Comparison of ENCODE assay signal across 14 cellular contexts in the genomic region with DNA sequence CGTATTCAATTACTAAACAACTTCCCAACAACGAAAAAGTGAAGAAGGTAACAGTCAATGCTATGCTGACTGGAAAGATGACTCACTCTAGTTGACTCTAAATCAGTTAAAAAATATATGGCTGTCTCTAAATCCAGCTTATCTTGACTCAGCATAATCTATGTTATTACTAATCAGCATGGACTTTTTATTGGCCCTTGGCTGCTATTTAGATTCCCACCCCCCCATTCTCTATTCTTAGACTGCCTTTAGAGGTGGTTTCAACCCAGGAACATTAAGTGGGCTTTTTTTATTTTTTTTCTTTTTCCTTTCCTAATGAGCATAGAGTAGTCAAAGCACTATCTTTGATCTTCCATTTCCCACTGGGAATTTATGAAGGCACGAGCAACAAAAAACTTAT. TPM values are rescaled to one million over a fixed set of nuclear protein-coding genes. Genes with fewer than 3 reads are reported as not detected.
DNase-seq lines count a peak whose midpoint lies in the region; ATAC-seq and TF ChIP-seq lines count a peak whose summit lies in the region.
"Had no signal": no experiment of that assay in that cellular context is flagged by ENCODE, and none has a peak within 500 bp of the region (broad histone marks: within the 10 kb centered on the region; RNA-seq: fewer than 3 reads in every experiment).

No MANE protein-coding gene starts in this region.

- POLR2A ChIA-PET in activated CD4-positive, alpha-beta T cell treated with anti-CD3 and anti-CD28 coated beads for 36 hours (lab: Charles Lee) = no interaction called here

- peaks cover 37% of the 10 kb centered on the region for H3K27me3 Mint-ChIP-seq in activated CD4-positive, alpha-beta T cell treated with anti-CD3 and anti-CD28 coated beads for 36 hours
- H3K27me3 Mint-ChIP-seq in type B pancreatic cell = peaks cover 41% of the 10 kb centered on the region

- DNase-seq in activated CD4-positive, alpha-beta T cell treated with anti-CD3 and anti-CD28 coated beads for 36 hours = no peak
- DNase-seq in activated CD4-positive, alpha-beta T cell treated with anti-CD3 and anti-CD28 coated beads, Interleukin-2, amount 50 U/mL, for 1 hour = no peak
- DNase-seq in fibroblast of pulmonary artery (ENCODE audit: low read depth) = peak; percentile 56
- no peak for DNase-seq in type B pancreatic cell (ENCODE audit: extremely low spot score, unreplicated experiment)
- DNase-seq in foreskin melanocyte = no peak
- DNase-seq in stimulated activated CD4-positive, alpha-beta T cell treated with anti-CD3 and anti-CD28 coated beads, Interleukin-2, amount 100 ng/mL, for 24 hours = no peak
- DNase-seq: AML-193, aorta, esophagus squamous epithelium, NCI-H1105 treated with DMSO at 0.1 percent for 48 hours, NCI-H526 had no signal

- no peak overlapping the region for H3K4me3 Mint-ChIP-seq in activated CD4-positive, alpha-beta T cell treated with anti-CD3 and anti-CD28 coated beads for 36 hours
- H3K4me3 Mint-ChIP-seq in type B pancreatic cell = peak overlapping the region; percentile 39

- no peaks in the 10 kb centered on the region for H3K9me3 Mint-ChIP-seq in activated CD4-positive, alpha-beta T cell treated with anti-CD3 and anti-CD28 coated beads for 36 hours (ENCODE audit: low read depth)
- H3K9me3 Mint-ChIP-seq in type B pancreatic cell = no peaks in the 10 kb centered on the region

- H3K36me3 Mint-ChIP-seq in activated CD4-positive, alpha-beta T cell treated with anti-CD3 and anti-CD28 coated beads for 36 hours (ENCODE audit: low read depth) = no peaks in the 10 kb centered on the region
- no peaks in the 10 kb centered on the region for H3K36me3 Mint-ChIP-seq in type B pancreatic cell

- TF ChIP-seq CTCF in fibroblast of pulmonary artery (IDR thresholded peaks at IDR 0.05; ENCODE audit: low read length, missing control alignments) (no peak), type B pancreatic cell (conservative IDR thresholded peaks at IDR 0.05) (no peak)

- H3K4me1 Mint-ChIP-seq in activated CD4-positive, alpha-beta T cell treated with anti-CD3 and anti-CD28 coated beads for 36 hours = peaks cover 7% of the 10 kb centered on the region
- peaks cover 5% of the 10 kb centered on the region for H3K4me1 Mint-ChIP-seq in type B pancreatic cell (ENCODE audit: unreplicated experiment)

- H3K4me3 ChIP-seq in fibroblast of pulmonary artery (replicated peaks; ENCODE audit: low read depth, low read length) = no peak overlapping the region
- H3K4me3 ChIP-seq: prostate gland had no signal

- H3K27ac Mint-ChIP-seq in activated CD4-positive, alpha-beta T cell treated with anti-CD3 and anti-CD28 coated beads for 36 hours = no peak overlapping the region
- no peak overlapping the region for H3K27ac Mint-ChIP-seq in type B pancreatic cell

- CTCF ChIA-PET in activated CD4-positive, alpha-beta T cell treated with anti-CD3 and anti-CD28 coated beads for 36 hours (lab: Charles Lee) = interaction anchor here (2.4 kb wide), 1 partner anchor 58 kb away, joined by 7 read pairs; no protein-coding TSS in a partner anchor

- ATAC-seq in activated CD4-positive, alpha-beta T cell treated with anti-CD3 and anti-CD28 coated beads for 36 hours = peak; percentile 50
- ATAC-seq in SK-N-SH treated with all-trans-retinoic acid at 6 μM for 48 hours (peak; percentile 65), GM19397 (IDR thresholded peaks at IDR 0.05; ENCODE audit: unreplicated experiment) (no peak)

- intact Hi-C loops in activated CD4-positive, alpha-beta T cell treated with anti-CD3 and anti-CD28 coated beads for 36 hours (cut with DNase I, micrococcal nuclease) = no loop called here

TF ChIP-seq in SK-N-SH treated with all-trans-retinoic acid at 6 μM for 48 hours, 23 proteins besides CTCF, POLR2A, EP300 and RAD21:
- TF ChIP-seq ISL1 (CRISPR knock-in tag; IDR thresholded peaks at IDR 0.05) (peak; percentile 81), SNAI2 (CRISPR knock-in tag; IDR thresholded peaks at IDR 0.05) (no peak)
- TF ChIP-seq, protein P1, sequence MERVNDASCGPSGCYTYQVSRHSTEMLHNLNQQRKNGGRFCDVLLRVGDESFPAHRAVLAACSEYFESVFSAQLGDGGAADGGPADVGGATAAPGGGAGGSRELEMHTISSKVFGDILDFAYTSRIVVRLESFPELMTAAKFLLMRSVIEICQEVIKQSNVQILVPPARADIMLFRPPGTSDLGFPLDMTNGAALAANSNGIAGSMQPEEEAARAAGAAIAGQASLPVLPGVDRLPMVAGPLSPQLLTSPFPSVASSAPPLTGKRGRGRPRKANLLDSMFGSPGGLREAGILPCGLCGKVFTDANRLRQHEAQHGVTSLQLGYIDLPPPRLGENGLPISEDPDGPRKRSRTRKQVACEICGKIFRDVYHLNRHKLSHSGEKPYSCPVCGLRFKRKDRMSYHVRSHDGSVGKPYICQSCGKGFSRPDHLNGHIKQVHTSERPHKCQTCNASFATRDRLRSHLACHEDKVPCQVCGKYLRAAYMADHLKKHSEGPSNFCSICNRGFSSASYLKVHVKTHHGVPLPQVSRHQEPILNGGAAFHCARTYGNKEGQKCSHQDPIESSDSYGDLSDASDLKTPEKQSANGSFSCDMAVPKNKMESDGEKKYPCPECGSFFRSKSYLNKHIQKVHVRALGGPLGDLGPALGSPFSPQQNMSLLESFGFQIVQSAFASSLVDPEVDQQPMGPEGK (CRISPR knock-in tag; IDR thresholded peaks at IDR 0.05; ENCODE audit: borderline replicate concordance) = 0 out of 2 replicates have a peak, but pooled peaks have one; percentile 57

RNA-seq across cellular contexts. Expression of a gene that starts 1.9 kb away (rescaled TPM):
- under 1 TPM; 0.39 to 0.55 TPM for total RNA-seq in activated CD4-positive, alpha-beta T cell treated with anti-CD3 and anti-CD28 coated beads for 36 hours
- total RNA-seq in type B pancreatic cell (ENCODE audit: low replicate concordance) = 1.0 and 7.2 TPM in 2 replicates
